ENCODE assay signal across 9 cellular contexts in genomic region chr2:197113221-197113831, GRCh38.
A peak's percentile ranks its signal among the peaks of the same experiment; 100 is the strongest.
DNase-seq lines count a peak whose midpoint lies in the region; ATAC-seq and TF ChIP-seq lines count a peak whose summit lies in the region.
"Had no signal": no experiment of that assay in that cellular context is flagged by ENCODE, and none has a peak within 500 bp of the region (broad histone marks: within the 10 kb centered on the region; RNA-seq: fewer than 3 reads in every experiment).

No MANE protein-coding gene starts in this region.

- no peak overlapping the region for H3K4me3 Mint-ChIP-seq in CD4-positive, CD25-positive, alpha-beta regulatory T cell
- no peak overlapping the region for H3K4me3 Mint-ChIP-seq in endothelial cell (ENCODE audit: unreplicated experiment)

- TF ChIP-seq CTCF in HL-60 (IDR thresholded peaks at IDR 0.05; ENCODE audit: insufficient read depth, low read length) (peak; percentile 27), endothelial cell (IDR thresholded peaks at IDR 0.05; ENCODE audit: unreplicated experiment) (peak; percentile 82), ovary (IDR thresholded peaks at IDR 0.05) (peak; percentile 33 to 47 (median 35))

- no peak for TF ChIP-seq POLR2A in ovary (IDR thresholded peaks at IDR 0.05)

- no peaks in the 10 kb centered on the region for H3K9me3 ChIP-seq in CD4-positive, CD25-positive, alpha-beta regulatory T cell (ENCODE audit: control insufficient read depth in 2 of 2, low read length in 2 of 2)
- no peaks in the 10 kb centered on the region for H3K9me3 ChIP-seq in ovary
- H3K9me3 ChIP-seq: SJCRH30 had no signal

- TF ChIP-seq EP300 in ovary (IDR thresholded peaks at IDR 0.05) = no peak

- H3K36me3 Mint-ChIP-seq in CD4-positive, CD25-positive, alpha-beta regulatory T cell = peaks cover 16% of the 10 kb centered on the region
- H3K36me3 Mint-ChIP-seq in endothelial cell (ENCODE audit: low read depth, unreplicated experiment) = no peaks in the 10 kb centered on the region

- H3K4me1 ChIP-seq in CD4-positive, CD25-positive, alpha-beta regulatory T cell (ENCODE audit: control insufficient read depth, insufficient read depth, low read length, poor library complexity, severe bottlenecking) = no peaks in the 10 kb centered on the region
- no peaks in the 10 kb centered on the region for H3K4me1 ChIP-seq in ovary (ENCODE audit: insufficient read depth)
- H3K4me1 ChIP-seq: SJCRH30 had no signal

- peaks cover 11 to 34% (median 21%) of the 10 kb centered on the region in 4 donors for H3K4me1 Mint-ChIP-seq in CD4-positive, CD25-positive, alpha-beta regulatory T cell
- peaks cover 15% of the 10 kb centered on the region for H3K4me1 Mint-ChIP-seq in endothelial cell (ENCODE audit: unreplicated experiment)

- H3K27me3 ChIP-seq in CD4-positive, CD25-positive, alpha-beta regulatory T cell (ENCODE audit: control insufficient read depth, insufficient read depth, low read length) = no peaks in the 10 kb centered on the region
- H3K27me3 ChIP-seq in HL-60 (ENCODE audit: insufficient read depth, poor library complexity, severe bottlenecking) = no peaks in the 10 kb centered on the region
- H3K27me3 ChIP-seq in ovary = no peaks in the 10 kb centered on the region
- H3K27me3 ChIP-seq: SJCRH30 had no signal

- 0 to 2% (median 1%) methylated on average over 2 of the region's 2 CpGs for WGBS in ovary, 3 donors

- intact Hi-C loops in ovary (cut with DNase I) = loop anchor here in 2 of 4 donors (5.0 to 10.0 kb wide), 2 partner anchors 201 to 264 kb away; partner anchors contain the start of gene ANKRD44 (in 1 of the 2)

- H3K9me3 Mint-ChIP-seq in CD4-positive, CD25-positive, alpha-beta regulatory T cell = no peaks in the 10 kb centered on the region
- no peaks in the 10 kb centered on the region for H3K9me3 Mint-ChIP-seq in endothelial cell (ENCODE audit: unreplicated experiment)

- H3K36me3 ChIP-seq in CD4-positive, CD25-positive, alpha-beta regulatory T cell (ENCODE audit: control insufficient read depth, insufficient read depth, low read length) = peaks cover 45% of the 10 kb centered on the region
- H3K36me3 ChIP-seq in ovary = no peaks in the 10 kb centered on the region
- H3K36me3 ChIP-seq: SJCRH30 had no signal

- no peaks in the 10 kb centered on the region for H3K27me3 Mint-ChIP-seq in CD4-positive, CD25-positive, alpha-beta regulatory T cell
- no peaks in the 10 kb centered on the region for H3K27me3 Mint-ChIP-seq in endothelial cell (ENCODE audit: unreplicated experiment)

- no peak overlapping the region for H3K4me3 ChIP-seq in CD4-positive, CD25-positive, alpha-beta regulatory T cell (ENCODE audit: low read depth, low read length)
- H3K4me3 ChIP-seq in HL-60 (replicated peaks; ENCODE audit: insufficient read depth, low read length) = no peak overlapping the region
- no peak overlapping the region for H3K4me3 ChIP-seq in ovary
- H3K4me3 ChIP-seq: SJCRH30 had no signal

- peak overlapping the region; percentile 34 for H3K27ac ChIP-seq in CD4-positive, CD25-positive, alpha-beta regulatory T cell (ENCODE audit: insufficient read depth, low read length, poor library complexity, severe bottlenecking)
- H3K27ac ChIP-seq in HL-60 (replicated peaks) (no peak overlapping the region), ovary (no peak overlapping the region)
- H3K27ac ChIP-seq: SJCRH30 had no signal

- ATAC-seq in CD4-positive, CD25-positive, alpha-beta regulatory T cell (ENCODE audit: low read depth in 2 of 2) = peak in 1 of 2 donors; percentile 66
- peak; percentile 74 for ATAC-seq in GM18502 (IDR thresholded peaks at IDR 0.05; ENCODE audit: poor library complexity, unreplicated experiment)

- peak in 2 of 3 donors; percentile 51 to 61 for DNase-seq in CD4-positive, CD25-positive, alpha-beta regulatory T cell
- DNase-seq in HL-60 (ENCODE audit: low read depth in 1 of 2, low spot score in 1 of 2) (peak; percentile 15 to 28), SK-N-DZ (ENCODE audit: low spot score) (peak; percentile 20), endothelial cell (ENCODE audit: low spot score) (no peak), ovary (no peak), middle frontal gyrus (ENCODE audit: extremely low spot score, low spot score) (no peak), UCSD-AML1 (lab: John Stamatoyannopoulos, UW; ENCODE audit: unreplicated experiment) (no peak)

- H3K27ac Mint-ChIP-seq in CD4-positive, CD25-positive, alpha-beta regulatory T cell = peak overlapping the region in 2 of 3 donors; percentile 44 to 88
- H3K27ac Mint-ChIP-seq in endothelial cell (ENCODE audit: unreplicated experiment) = no peak overlapping the region

Comparison
In these comparisons a context has a peak if more than half of its experiments do, and no peak if none do; other contexts are left out.
1. DNase-seq: peak in CD4-positive, CD25-positive, alpha-beta regulatory T cell (2 of 3), HL-60 (2 of 2) and SK-N-DZ (single experiment); none in endothelial cell (single experiment), ovary (0 of 5), middle frontal gyrus (single experiment) and UCSD-AML1 (single experiment).
2. CTCF ChIP-seq: peak in every context shown above with its lines; median percentile 82 in endothelial cell; 35 in ovary; 27 in HL-60.